Comparison of ENCODE assay signal across 13 cellular contexts in the genomic region with DNA sequence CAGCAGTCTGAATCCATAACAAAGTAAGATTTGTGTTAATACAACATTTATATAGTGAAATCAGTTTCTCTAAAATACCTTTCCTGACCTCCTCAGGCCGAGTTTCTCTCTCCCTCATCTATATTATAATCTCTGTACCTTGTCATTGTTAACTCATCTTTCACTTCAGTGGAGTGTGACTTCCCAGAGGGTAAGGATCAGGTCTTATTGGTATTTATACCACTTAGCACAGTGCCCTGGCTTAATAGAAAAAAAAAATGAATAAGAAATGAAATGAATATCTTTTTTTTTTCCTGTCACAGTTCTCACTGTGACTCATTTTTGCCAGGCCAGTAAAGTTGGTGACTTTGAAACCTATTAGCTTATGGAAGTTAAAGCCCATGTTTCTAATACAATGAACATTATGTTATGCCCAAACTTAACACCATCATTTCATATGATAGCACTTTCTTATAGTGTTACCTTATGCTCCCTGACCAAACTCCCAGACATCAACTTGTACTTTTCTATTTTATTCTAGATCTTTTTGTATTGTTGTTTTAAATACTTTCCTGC.
A peak's percentile ranks its signal among the peaks of the same experiment; 100 is the strongest.
DNase-seq lines count a peak whose midpoint lies in the region; ATAC-seq lines count a peak whose summit lies in the region.
"Had no signal": no experiment of that assay in that cellular context is flagged by ENCODE, and none has a peak within 500 bp of the region (broad histone marks: within the 10 kb centered on the region; RNA-seq: fewer than 3 reads in every experiment).

No MANE protein-coding gene starts in this region.

- H3K9me3 Mint-ChIP-seq in activated naive CD4-positive, alpha-beta T cell treated with anti-CD3 and anti-CD28 coated beads, Interleukin-2, amount 50 U/mL, for 72 hours = no peaks in the 10 kb centered on the region
- no peaks in the 10 kb centered on the region for H3K9me3 Mint-ChIP-seq in activated naive CD4-positive, alpha-beta T cell treated with anti-CD3 and anti-CD28 coated beads, Interleukin-2, amount 10 ng/mL, durations not matched to agents 7 days and 5 days
- no peaks in the 10 kb centered on the region for H3K9me3 Mint-ChIP-seq in activated T-helper 17 cell treated with anti-CD3 and anti-CD28 coated beads, Interleukin-2, amount 50 U/mL, for 72 hours

- intact Hi-C loops in sciatic nerve (cut with DNase I) = no loop called here

- H3K4me1 Mint-ChIP-seq in activated naive CD4-positive, alpha-beta T cell treated with anti-CD3 and anti-CD28 coated beads, Interleukin-2, amount 10 ng/mL, durations not matched to agents 7 days and 5 days = no peaks in the 10 kb centered on the region
- H3K4me1 Mint-ChIP-seq in activated T-helper 17 cell treated with anti-CD3 and anti-CD28 coated beads, Interleukin-2, amount 50 U/mL, for 72 hours = peaks cover 29% of the 10 kb centered on the region

- H3K27me3 Mint-ChIP-seq in activated naive CD4-positive, alpha-beta T cell treated with anti-CD3 and anti-CD28 coated beads, Interleukin-2, amount 10 ng/mL, durations not matched to agents 7 days and 5 days = no peaks in the 10 kb centered on the region
- no peaks in the 10 kb centered on the region for H3K27me3 Mint-ChIP-seq in activated T-helper 17 cell treated with anti-CD3 and anti-CD28 coated beads, Interleukin-2, amount 50 U/mL, for 72 hours

- peak overlapping the region; percentile 43 to 81 for H3K27ac Mint-ChIP-seq in activated naive CD4-positive, alpha-beta T cell treated with anti-CD3 and anti-CD28 coated beads, Interleukin-2, amount 50 U/mL, for 72 hours
- no peak overlapping the region for H3K27ac Mint-ChIP-seq in activated naive CD4-positive, alpha-beta T cell treated with anti-CD3 and anti-CD28 coated beads, Interleukin-2, amount 10 ng/mL, durations not matched to agents 7 days and 5 days
- H3K27ac Mint-ChIP-seq in activated T-helper 17 cell treated with anti-CD3 and anti-CD28 coated beads, Interleukin-2, amount 50 U/mL, for 72 hours = peak overlapping the region; percentile 72

- no peak for DNase-seq in activated naive CD4-positive, alpha-beta T cell treated with anti-CD3 and anti-CD28 coated beads, Interleukin-2, amount 50 U/mL, for 72 hours (ENCODE audit: low spot score in 2 of 2)
- DNase-seq in activated naive CD4-positive, alpha-beta T cell treated with anti-CD3 and anti-CD28 coated beads, Interleukin-2, amount 10 ng/mL, durations not matched to agents 7 days and 5 days = no peak
- peak; percentile 10 to 61 for DNase-seq in lung microvascular endothelial cell (ENCODE audit: low read depth in 2 of 2)
- DNase-seq in stimulated activated CD4-positive, alpha-beta T cell treated with anti-CD3 and anti-CD28 coated beads, Interleukin-4, amount 100 ng/mL, for 4 hours = no peak
- DNase-seq in cortex of kidney (lab: John Stamatoyannopoulos, UW) = no peak
- no peak for DNase-seq in sciatic nerve (ENCODE audit: low spot score)
- no peak for DNase-seq in T1000 (lab: John Stamatoyannopoulos, UW)
- DNase-seq: left lung, NCI-H1092, NCI-H226, trophoblast cell had no signal

- CTCF ChIA-PET in activated naive CD4-positive, alpha-beta T cell treated with anti-CD3 and anti-CD28 coated beads, Interleukin-2, amount 10 ng/mL, durations not matched to agents 7 days and 5 days (lab: Charles Lee) = no interaction called here

- H3K36me3 Mint-ChIP-seq in activated naive CD4-positive, alpha-beta T cell treated with anti-CD3 and anti-CD28 coated beads, Interleukin-2, amount 50 U/mL, for 72 hours = peaks cover 15 to 37% of the 10 kb centered on the region in 2 donors
- peaks cover 52% of the 10 kb centered on the region for H3K36me3 Mint-ChIP-seq in activated naive CD4-positive, alpha-beta T cell treated with anti-CD3 and anti-CD28 coated beads, Interleukin-2, amount 10 ng/mL, durations not matched to agents 7 days and 5 days
- H3K36me3 Mint-ChIP-seq in activated T-helper 17 cell treated with anti-CD3 and anti-CD28 coated beads, Interleukin-2, amount 50 U/mL, for 72 hours (ENCODE audit: low read depth) = peaks cover 63% of the 10 kb centered on the region

- no peak overlapping the region for H3K4me3 Mint-ChIP-seq in activated naive CD4-positive, alpha-beta T cell treated with anti-CD3 and anti-CD28 coated beads, Interleukin-2, amount 10 ng/mL, durations not matched to agents 7 days and 5 days
- no peak overlapping the region for H3K4me3 Mint-ChIP-seq in activated T-helper 17 cell treated with anti-CD3 and anti-CD28 coated beads, Interleukin-2, amount 50 U/mL, for 72 hours

- ATAC-seq in activated naive CD4-positive, alpha-beta T cell treated with anti-CD3 and anti-CD28 coated beads, Interleukin-2, amount 50 U/mL, for 72 hours = peak; percentile 50 to 63
- peak; percentile 71 for ATAC-seq in activated T-helper 17 cell treated with anti-CD3 and anti-CD28 coated beads, Interleukin-2, amount 50 U/mL, for 72 hours (replicated peaks)
- ATAC-seq in sciatic nerve = no peak
- ATAC-seq: esophagus mucosa, left lung had no signal

Comparison
In these comparisons a context has a peak if more than half of its experiments do, and no peak if none do; other contexts are left out.
1. DNase-seq: peak in lung microvascular endothelial cell (2 of 2); none in activated naive CD4-positive, alpha-beta T cell treated with anti-CD3 and anti-CD28 coated beads, Interleukin-2, amount 50 U/mL, for 72 hours (0 of 2), activated naive CD4-positive, alpha-beta T cell treated with anti-CD3 and anti-CD28 coated beads, Interleukin-2, amount 10 ng/mL, durations not matched to agents 7 days and 5 days (single experiment), stimulated activated CD4-positive, alpha-beta T cell treated with anti-CD3 and anti-CD28 coated beads, Interleukin-4, amount 100 ng/mL, for 4 hours (0 of 2), cortex of kidney (single experiment), sciatic nerve (single experiment) and T1000 (single experiment).